22 cellular contexts compared by ENCODE assay signal in genomic region chr2:4168834-4169233, GRCh38.
"Had no signal": no experiment of that assay in that cellular context is flagged by ENCODE, and none has a peak within 500 bp of the region (broad histone marks: within the 10 kb centered on the region; RNA-seq: fewer than 3 reads in every experiment).

No MANE protein-coding gene starts in this region.

- FAIRE-seq: endothelial cell of umbilical vein, frontal cortex, islet of Langerhans, keratinocyte had no signal

- H3K27ac ChIP-seq: colonic mucosa, dorsolateral prefrontal cortex, esophagus muscularis mucosa, foreskin keratinocyte, gastroesophageal sphincter, heart left ventricle, hepatocyte, left lung, lower lobe of right lung had no signal

- H3K4me3 Mint-ChIP-seq: naive thymus-derived CD4-positive, alpha-beta T cell had no signal

- H2AFZ ChIP-seq: hepatocyte had no signal

- H3K27me3 Mint-ChIP-seq: naive thymus-derived CD4-positive, alpha-beta T cell had no signal

- H3K9me3 ChIP-seq: colonic mucosa had no signal

- ATAC-seq: foreskin keratinocyte; gastroesophageal sphincter; heart left ventricle; left cardiac atrium; left lung; left ventricle myocardium superior; lower lobe of right lung; naive thymus-derived CD4-positive, alpha-beta T cell had no signal

- H3K4me1 Mint-ChIP-seq: naive thymus-derived CD4-positive, alpha-beta T cell had no signal

- H3K79me2 ChIP-seq: hepatocyte had no signal

- DNase-seq: colonic mucosa; dermis blood vessel endothelial cell; dorsolateral prefrontal cortex; effector CD4-positive, alpha-beta T cell; effector memory CD4-positive, alpha-beta T cell; foreskin keratinocyte; heart left ventricle; hypothalamus; left cardiac atrium; left lung; left ventricle myocardium superior; lower lobe of right lung; mesenchymal stem cell; midbrain; naive thymus-derived CD4-positive, alpha-beta T cell had no signal

- H3K4me1 ChIP-seq: colonic mucosa, esophagus muscularis mucosa, foreskin keratinocyte, gastroesophageal sphincter, heart left ventricle, left lung, lower lobe of right lung had no signal

- H3K27ac Mint-ChIP-seq: naive thymus-derived CD4-positive, alpha-beta T cell had no signal

- H3K4me2 ChIP-seq: hepatocyte had no signal

- H3K36me3 ChIP-seq: colonic mucosa, esophagus muscularis mucosa, gastroesophageal sphincter, heart left ventricle, left lung, lower lobe of right lung had no signal

- H3K4me3 ChIP-seq: colonic mucosa, dorsolateral prefrontal cortex, esophagus muscularis mucosa, gastroesophageal sphincter, heart left ventricle, hepatocyte, left lung, lower lobe of right lung had no signal

- H3K27me3 ChIP-seq: colonic mucosa, esophagus muscularis mucosa, foreskin keratinocyte, gastroesophageal sphincter, heart left ventricle, hepatocyte, left lung had no signal
